Comparison of ENCODE assay signal across 11 cellular contexts in genomic region chr1:35885961-35886558, GRCh38. TPM values are rescaled to one million over a fixed set of nuclear protein-coding genes. Genes with fewer than 3 reads are reported as not detected.
DNase-seq lines count a peak whose midpoint lies in the region; ATAC-seq and TF ChIP-seq lines count a peak whose summit lies in the region.
"Had no signal": no experiment of that assay in that cellular context is flagged by ENCODE, and none has a peak within 500 bp of the region (broad histone marks: within the 10 kb centered on the region; RNA-seq: fewer than 3 reads in every experiment).

No MANE protein-coding gene starts in this region.

- peaks cover 18% of the 10 kb centered on the region for H3K36me3 ChIP-seq in right atrium auricular region
- no peaks in the 10 kb centered on the region for H3K36me3 ChIP-seq in SU-DHL-6 (ENCODE audit: low read length)
- peaks cover 0 to 33% (median 8%) of the 10 kb centered on the region in 3 donors for H3K36me3 ChIP-seq in tibial nerve
- peaks cover 0 to 28% (median 9%) of the 10 kb centered on the region in 4 donors for H3K36me3 ChIP-seq in upper lobe of left lung

- ATAC-seq in GM18498 (IDR thresholded peaks at IDR 0.05; ENCODE audit: unreplicated experiment) (no peak), upper lobe of left lung (ENCODE audit: low FRiP score in 2 of 2) (no peak)
- ATAC-seq: heart left ventricle had no signal

- H3K4me1 ChIP-seq in right atrium auricular region: peaks cover 0 to 42% of the 10 kb centered on the region in 2 donors
- peaks cover 0 to 43% (median 20%) of the 10 kb centered on the region in 4 donors for H3K4me1 ChIP-seq in tibial nerve
- peaks cover 30 to 53% (median 36%) of the 10 kb centered on the region in 4 donors for H3K4me1 ChIP-seq in upper lobe of left lung

- 0 out of 2 replicates have a peak overlapping the region, but pooled peaks have one; percentile 6 for H3K9ac ChIP-seq in SU-DHL-6 (ENCODE audit: low read length)

- peaks cover 13% of the 10 kb centered on the region for H3F3A ChIP-seq in SU-DHL-6 (ENCODE audit: insufficient read depth)

- H3K27me3 ChIP-seq in right atrium auricular region (no peaks in the 10 kb centered on the region), SU-DHL-6 (ENCODE audit: low read length) (no peaks in the 10 kb centered on the region), tibial nerve (no peaks in the 10 kb centered on the region), upper lobe of left lung (no peaks in the 10 kb centered on the region)
- H3K27me3 ChIP-seq: heart left ventricle had no signal

- intact Hi-C loops in cardiac septum (cut with DNase I): loop anchor here (2.0 kb wide), 1 partner anchor 203 kb away; the partner anchor contains the start of gene ADPRS

- H3K79me2 ChIP-seq in SU-DHL-6 (ENCODE audit: insufficient read depth, low read length): peaks cover 34% of the 10 kb centered on the region

- TF ChIP-seq EP300 in tibial nerve (IDR thresholded peaks at IDR 0.05) (no peak), upper lobe of left lung (IDR thresholded peaks at IDR 0.05) (no peak)

- TF ChIP-seq CTCF in right atrium auricular region (IDR thresholded peaks at IDR 0.05): no peak
- no peak for TF ChIP-seq CTCF in SU-DHL-6 (IDR thresholded peaks at IDR 0.05; ENCODE audit: insufficient read depth, low read length, poor library complexity, severe bottlenecking)
- TF ChIP-seq CTCF in tibial nerve (IDR thresholded peaks at IDR 0.05): no peak
- no peak for TF ChIP-seq CTCF in upper lobe of left lung (IDR thresholded peaks at IDR 0.05)

- DNase-seq in right atrium auricular region (ENCODE audit: low spot score) (no peak), cardiac septum (ENCODE audit: low spot score) (no peak), iPS-NIHi11 (ENCODE audit: low spot score) (peak; percentile 90), tibial nerve (ENCODE audit: low spot score in 2 of 2) (no peak), superior temporal gyrus (ENCODE audit: extremely low spot score) (no peak), upper lobe of left lung (no peak)
- DNase-seq: activated CD8-positive, alpha-beta memory T cell treated with anti-CD3 and anti-CD28 coated beads for 24 hours; heart left ventricle had no signal

- H3K27ac ChIP-seq in right atrium auricular region (peak overlapping the region; percentile 10 to 33), SU-DHL-6 (ENCODE audit: low read depth, low read length) (peak overlapping the region; percentile 46), tibial nerve (peak overlapping the region in 3 of 4 donors; percentile 23 to 41 (median 31)), upper lobe of left lung (peak overlapping the region in 1 of 4 donors; percentile 19)
- H3K27ac ChIP-seq: heart left ventricle had no signal

- no peak overlapping the region for H3K4me3 ChIP-seq in right atrium auricular region
- H3K4me3 ChIP-seq in SU-DHL-6 (ENCODE audit: insufficient read depth, low read length, poor library complexity, severe bottlenecking): no peak overlapping the region
- H3K4me3 ChIP-seq in tibial nerve: no peak overlapping the region
- H3K4me3 ChIP-seq in upper lobe of left lung: no peak overlapping the region
- H3K4me3 ChIP-seq: heart left ventricle had no signal

- H3K9me3 ChIP-seq in right atrium auricular region (no peaks in the 10 kb centered on the region), SU-DHL-6 (ENCODE audit: insufficient read depth, low read length) (no peaks in the 10 kb centered on the region), tibial nerve (no peaks in the 10 kb centered on the region), upper lobe of left lung (no peaks in the 10 kb centered on the region)
- H3K9me3 ChIP-seq: Caco-2, heart left ventricle had no signal

- H2AFZ ChIP-seq in SU-DHL-6 (ENCODE audit: low read depth, low read length, severe bottlenecking): no peak overlapping the region

- H3K4me2 ChIP-seq in SU-DHL-6 (ENCODE audit: low read depth, low read length, poor library complexity, severe bottlenecking): peak overlapping the region; percentile 24

- H4K20me1 ChIP-seq in SU-DHL-6 (ENCODE audit: low read depth, low read length): peaks cover 4% of the 10 kb centered on the region; the same call in 1 of the 2 replicates

- WGBS in tibial nerve, 2 donors: 38 to 40% methylated on average over 4 of the region's 4 CpGs
- WGBS in upper lobe of left lung, 2 donors: 57 to 58% methylated on average over 4 of the region's 4 CpGs

- no peak for TF ChIP-seq POLR2A in tibial nerve (IDR thresholded peaks at IDR 0.05)
- TF ChIP-seq POLR2A in upper lobe of left lung (IDR thresholded peaks at IDR 0.05): no peak

- H3K9me2 ChIP-seq in SU-DHL-6 (replicated peaks; ENCODE audit: insufficient read depth, low read length): no peaks in the 10 kb centered on the region

RNA-seq across cellular contexts. Expression of gene AGO1, which starts 3.1 kb away (rescaled TPM):
- total RNA-seq in right atrium auricular region (10 to 100 TPM; 20.3 to 22.1 TPM), cardiac septum (21.1 TPM), tibial nerve (10 to 100 TPM in 3 of 4 donors, 1 to 10 TPM in 1; 9.2 to 24.0 (median 20.1) TPM), upper lobe of left lung (10 to 100 TPM; 11.4 to 26.8 (median 22.9) TPM)

RNA-seq across cellular contexts. Expression of gene AGO3, which starts 44.8 kb away (rescaled TPM):
- total RNA-seq in right atrium auricular region (10 to 100 TPM; 10.1 to 10.6 TPM), cardiac septum (17.5 TPM), tibial nerve (10 to 100 TPM; 16.2 to 31.8 (median 27.7) TPM), upper lobe of left lung (10 to 100 TPM; 13.8 to 32.5 (median 29.6) TPM)
